Comparison of ENCODE assay signal across 12 cellular contexts in the genomic region with DNA sequence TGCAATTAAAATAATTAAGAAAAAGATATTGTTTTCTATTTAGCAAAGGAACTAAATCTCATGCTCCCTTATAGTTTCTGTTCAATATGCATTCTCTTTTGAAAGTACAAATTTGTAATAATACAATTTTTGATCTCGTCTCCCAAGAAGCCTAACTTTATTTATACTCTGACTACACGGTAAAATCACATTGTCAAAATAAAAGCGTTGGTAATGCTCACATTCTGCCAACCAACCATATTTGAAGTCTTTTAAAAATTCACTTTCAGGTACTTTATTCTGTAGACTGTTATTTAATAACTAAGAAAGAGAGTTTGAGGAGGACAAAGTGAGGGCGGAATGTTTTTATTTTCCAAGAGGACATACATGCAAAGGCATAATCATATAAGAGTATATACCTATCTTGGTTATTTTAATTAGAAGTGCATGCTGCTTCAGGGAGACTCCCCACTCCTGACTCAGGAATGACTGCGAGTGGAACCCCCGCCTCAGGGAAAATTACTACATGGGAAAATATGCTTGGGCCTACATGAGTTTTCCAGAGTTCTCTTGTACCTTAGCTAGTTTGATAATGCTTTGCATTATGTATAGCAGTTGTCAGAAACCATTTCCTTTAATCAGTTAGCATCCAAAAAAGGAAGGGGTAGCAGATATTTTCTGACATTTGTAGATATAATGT. TPM values are rescaled to one million over a fixed set of nuclear protein-coding genes. Genes with fewer than 3 reads are reported as not detected.
A peak's percentile ranks its signal among the peaks of the same experiment; 100 is the strongest.
DNase-seq lines count a peak whose midpoint lies in the region; ATAC-seq, FAIRE-seq and TF ChIP-seq lines count a peak whose summit lies in the region.
"Had no signal": no experiment of that assay in that cellular context is flagged by ENCODE, and none has a peak within 500 bp of the region (broad histone marks: within the 10 kb centered on the region; RNA-seq: fewer than 3 reads in every experiment).

No MANE protein-coding gene starts in this region.

- intact Hi-C loops in endothelial cell of umbilical vein (cut with micrococcal nuclease): no loop called here

- no peak for TF ChIP-seq CTCF in endothelial cell of umbilical vein (IDR thresholded peaks at IDR 0.05; ENCODE audit: extremely low read depth in 1 of 2, insufficient read depth in 1 of 2, low read depth in 1 of 2, low read length in 2 of 2)
- TF ChIP-seq CTCF in smooth muscle cell (IDR thresholded peaks at IDR 0.05; ENCODE audit: borderline replicate concordance, insufficient read depth, poor library complexity, severe bottlenecking): no peak

- H3F3A ChIP-seq in smooth muscle cell (ENCODE audit: low read depth): no peaks in the 10 kb centered on the region

- H3K27ac Mint-ChIP-seq in activated CD8-positive, alpha-beta memory T cell treated with anti-CD3 and anti-CD28 coated beads, Interleukin-2, amount 10 ng/mL, durations not matched to agents 7 days and 5 days: peak overlapping the region; percentile 41
- peak overlapping the region; percentile 75 to 79 for H3K27ac Mint-ChIP-seq in T-cell

- H3K27ac ChIP-seq in endothelial cell of umbilical vein (ENCODE audit: insufficient read depth, low read depth, low read length): peak overlapping the region; percentile 6
- H3K27ac ChIP-seq in smooth muscle cell (ENCODE audit: low read depth): peak overlapping the region; percentile 51

- no peaks in the 10 kb centered on the region for H3K9me3 ChIP-seq in endothelial cell of umbilical vein (replicated peaks; ENCODE audit: control insufficient read depth, insufficient read depth, low read length)
- H3K9me3 ChIP-seq in smooth muscle cell (replicated peaks; ENCODE audit: low read depth): no peaks in the 10 kb centered on the region

- CTCF ChIA-PET in activated CD8-positive, alpha-beta memory T cell treated with anti-CD3 and anti-CD28 coated beads, Interleukin-2, amount 10 ng/mL, durations not matched to agents 7 days and 5 days (lab: Charles Lee): no interaction called here
- CTCF ChIA-PET in T-cell (lab: Charles Lee): interaction anchor here in 1 of 2 donors (0.7 kb wide), 1 partner anchor 13 kb away, joined by 3 read pairs; no protein-coding TSS in a partner anchor
- CTCF ChIA-PET in endothelial cell of umbilical vein (lab: Charles Lee): interaction anchor here (0.9 to 1.3 kb wide), 2 partner anchors 9 to 17 kb away, joined by 3 read pairs; no protein-coding TSS in a partner anchor

- dilution Hi-C loops in endothelial cell of umbilical vein (cut with MboI; ENCODE audit: extremely low pct_ligation_motif_present, low sequenced_read_pairs): no loop called here

- peak overlapping the region; percentile 35 for H3K4me3 Mint-ChIP-seq in activated CD8-positive, alpha-beta memory T cell treated with anti-CD3 and anti-CD28 coated beads, Interleukin-2, amount 10 ng/mL, durations not matched to agents 7 days and 5 days
- H3K4me3 Mint-ChIP-seq in T-cell: peak overlapping the region; percentile 59 to 77 (median 59)

- H3K79me2 ChIP-seq in endothelial cell of umbilical vein (ENCODE audit: control insufficient read depth, insufficient read depth, low read length) (peaks cover 96% of the 10 kb centered on the region), smooth muscle cell (ENCODE audit: low read depth) (peaks cover 97% of the 10 kb centered on the region)

- H2AFZ ChIP-seq in endothelial cell of umbilical vein (ENCODE audit: low read depth, low read length) (no peak overlapping the region), smooth muscle cell (ENCODE audit: low read depth) (no peak overlapping the region)

- H3K9me3 Mint-ChIP-seq in activated CD8-positive, alpha-beta memory T cell treated with anti-CD3 and anti-CD28 coated beads, Interleukin-2, amount 10 ng/mL, durations not matched to agents 7 days and 5 days (ENCODE audit: low read depth): no peaks in the 10 kb centered on the region
- no peaks in the 10 kb centered on the region for H3K9me3 Mint-ChIP-seq in T-cell

- no peak for TF ChIP-seq POLR2A in endothelial cell of umbilical vein (IDR thresholded peaks at IDR 0.05; ENCODE audit: low read depth, low read length)

- WGBS in smooth muscle cell (ENCODE audit: low lambda C conversion rate): 84% methylated on average over 6 of the region's 6 CpGs

- H3K4me3 ChIP-seq in endothelial cell of umbilical vein (replicated peaks in 1 of 3; ENCODE audit: insufficient read depth in 1 of 3, low read depth in 1 of 3, low read length in 3 of 3): no peak overlapping the region
- H3K4me3 ChIP-seq in smooth muscle cell: no peak overlapping the region

- peak overlapping the region; percentile 20 for H3K4me2 ChIP-seq in endothelial cell of umbilical vein (ENCODE audit: insufficient read depth, low read length)
- H3K4me2 ChIP-seq in smooth muscle cell: peak overlapping the region; percentile 46

- peaks cover 29% of the 10 kb centered on the region for H3K36me3 Mint-ChIP-seq in activated CD8-positive, alpha-beta memory T cell treated with anti-CD3 and anti-CD28 coated beads, Interleukin-2, amount 10 ng/mL, durations not matched to agents 7 days and 5 days
- H3K36me3 Mint-ChIP-seq in T-cell: peaks cover 13% of the 10 kb centered on the region

- H3K4me1 ChIP-seq in endothelial cell of umbilical vein (ENCODE audit: control insufficient read depth, extremely low read depth, insufficient read depth, low read length) (peaks cover 51% of the 10 kb centered on the region), smooth muscle cell (ENCODE audit: low read depth) (peaks cover 12% of the 10 kb centered on the region)

- no peak for DNase-seq in activated CD8-positive, alpha-beta memory T cell treated with anti-CD3 and anti-CD28 coated beads, Interleukin-2, amount 10 ng/mL, durations not matched to agents 7 days and 5 days
- no peak for DNase-seq in activated CD8-positive, alpha-beta memory T cell treated with anti-CD3 and anti-CD28 coated beads, Interleukin-2, amount 50 U/mL, for 48 hours
- DNase-seq in T-cell (no peak), endothelial cell of umbilical vein (ENCODE audit: low read depth, low spot score) (no peak), smooth muscle cell (lab: John Stamatoyannopoulos, UW; ENCODE audit: unreplicated experiment) (no peak), OCI-M1 (lab: John Stamatoyannopoulos, UW) (no peak)
- no peak for DNase-seq in stimulated activated CD4-positive, alpha-beta T cell treated with anti-CD3 and anti-CD28 coated beads, Interleukin-1b, Interleukin-23, amount 100 ng/mL, for 48 hours
- DNase-seq: ACHN, activated gamma-delta T cell treated with Interleukin-2 at 50 U/mL for 16 hours, NCI-H2107 had no signal

- H3K27me3 ChIP-seq in endothelial cell of umbilical vein (ENCODE audit: control insufficient read depth in 2 of 2, insufficient read depth in 2 of 2, low read length in 2 of 2) (no peaks in the 10 kb centered on the region), smooth muscle cell (ENCODE audit: low read depth) (no peaks in the 10 kb centered on the region)

- no peaks in the 10 kb centered on the region for H3K9me1 ChIP-seq in endothelial cell of umbilical vein (replicated peaks; ENCODE audit: control insufficient read depth, extremely low read depth, insufficient read depth, low read length)

- no peaks in the 10 kb centered on the region for H3K27me3 Mint-ChIP-seq in activated CD8-positive, alpha-beta memory T cell treated with anti-CD3 and anti-CD28 coated beads, Interleukin-2, amount 10 ng/mL, durations not matched to agents 7 days and 5 days
- H3K27me3 Mint-ChIP-seq in T-cell: no peaks in the 10 kb centered on the region

- peaks cover 0 to 2% of the 10 kb centered on the region in 2 experiments for H3K36me3 ChIP-seq in endothelial cell of umbilical vein (ENCODE audit: control insufficient read depth in 2 of 2, extremely low read depth in 1 of 2, insufficient read depth in 2 of 2, low read length in 2 of 2)
- no peaks in the 10 kb centered on the region for H3K36me3 ChIP-seq in smooth muscle cell (ENCODE audit: low read depth)

- no TSS peak for BruUV-seq in endothelial cell of umbilical vein (replicated peaks; lab: Mats Ljungman, UMichigan)

- POLR2A ChIA-PET in T-cell (lab: Charles Lee): interaction anchor here in 1 of 2 donors (1.7 kb wide), 1 partner anchor 19 kb away, joined by 7 read pairs; a partner anchor contains a TSS
- POLR2A ChIA-PET in endothelial cell of umbilical vein (lab: Charles Lee): no interaction called here

- H3K9ac ChIP-seq in endothelial cell of umbilical vein (replicated peaks; ENCODE audit: extremely low read depth, insufficient read depth, low read length): no peak overlapping the region
- no peak overlapping the region for H3K9ac ChIP-seq in smooth muscle cell (ENCODE audit: low read depth)

- ATAC-seq in activated CD8-positive, alpha-beta memory T cell treated with anti-CD3 and anti-CD28 coated beads, Interleukin-2, amount 10 ng/mL, durations not matched to agents 7 days and 5 days: no peak
- ATAC-seq in T-cell (replicated peaks in 1 of 4) (no peak), GM18868 (IDR thresholded peaks at IDR 0.05; ENCODE audit: unreplicated experiment) (no peak)

- H4K20me1 ChIP-seq in endothelial cell of umbilical vein (replicated peaks; ENCODE audit: control insufficient read depth, extremely low read depth, insufficient read depth, low read length) (peaks cover 35% of the 10 kb centered on the region), smooth muscle cell (ENCODE audit: low read depth) (peaks cover 95% of the 10 kb centered on the region)

- FAIRE-seq in endothelial cell of umbilical vein (lab: Jason Lieb, UNC): no peak
- FAIRE-seq: TTC549 had no signal

- peaks cover 77% of the 10 kb centered on the region for H3K4me1 Mint-ChIP-seq in activated CD8-positive, alpha-beta memory T cell treated with anti-CD3 and anti-CD28 coated beads, Interleukin-2, amount 10 ng/mL, durations not matched to agents 7 days and 5 days
- peaks cover 87 to 91% (median 88%) of the 10 kb centered on the region in 3 donors for H3K4me1 Mint-ChIP-seq in T-cell

TF ChIP-seq in endothelial cell of umbilical vein, 7 proteins besides CTCF, POLR2A, EP300 and RAD21 (continues in another document):
- TF ChIP-seq JUN (IDR thresholded peaks at IDR 0.05; ENCODE audit: borderline replicate concordance, insufficient read depth, insufficient read length, low read depth) (no peak), POLR2AphosphoS5 (IDR thresholded peaks at IDR 0.05; ENCODE audit: insufficient read depth, low read depth, low read length) (no peak)

RNA-seq across cellular contexts. Expression of a gene that starts 19.3 kb away (rescaled TPM):
- total RNA-seq in activated CD8-positive, alpha-beta memory T cell treated with anti-CD3 and anti-CD28 coated beads, Interleukin-2, amount 10 ng/mL, durations not matched to agents 7 days and 5 days: 100 to 1,000 TPM; 370 to 398 TPM
- total RNA-seq in T-cell: 100 to 1,000 TPM; 408 to 705 (median 423) TPM
- total RNA-seq in endothelial cell of umbilical vein: 362 and 385 TPM in 2 replicates
- polyA plus RNA-seq in endothelial cell of umbilical vein: 151 and 179 TPM in 2 replicates
- 158 and 192 TPM in 2 replicates for polyA plus RNA-seq in endothelial cell of umbilical vein (2011; cell fraction: cytosol; rRNA removed)
- polyA plus RNA-seq in endothelial cell of umbilical vein (2011; cell fraction: nucleus; rRNA removed): 245 and 296 TPM in 2 replicates
- polyA plus RNA-seq in endothelial cell of umbilical vein (2012): 100 and 148 TPM in 2 replicates
- polyA minus RNA-seq in endothelial cell of umbilical vein: 604 and 704 TPM in 2 replicates
- 107 TPM for polyA minus RNA-seq in endothelial cell of umbilical vein (2011; cell fraction: cytosol; rRNA and poly(A)+ RNA removed)
- polyA minus RNA-seq in endothelial cell of umbilical vein (2011; cell fraction: nucleus; rRNA and poly(A)+ RNA removed): 897 and 1,083 TPM in 2 replicates
- total RNA-seq in smooth muscle cell: 126 and 128 TPM in 2 replicates
- polyA plus RNA-seq in smooth muscle cell: 19.5 and 22.0 TPM in 2 replicates
